17 cellular contexts compared by ENCODE assay signal in genomic region chr22:44494497-44494896, GRCh38. TPM values are rescaled to one million over a fixed set of nuclear protein-coding genes. Genes with fewer than 3 reads are reported as not detected.
DNase-seq lines count a peak whose midpoint lies in the region; ATAC-seq and TF ChIP-seq lines count a peak whose summit lies in the region.
"Had no signal": no experiment of that assay in that cellular context is flagged by ENCODE, and none has a peak within 500 bp of the region (broad histone marks: within the 10 kb centered on the region; RNA-seq: fewer than 3 reads in every experiment).

No MANE protein-coding gene starts in this region.

- H3K36me3 ChIP-seq in OCI-LY7 (ENCODE audit: insufficient read depth, low read length) (no peaks in the 10 kb centered on the region), PC-3 (ENCODE audit: low read depth, low read length) (peaks cover 5% of the 10 kb centered on the region; the same call in 1 of the 2 replicates)
- H3K36me3 ChIP-seq: Peyer's patch had no signal

- no peak overlapping the region for H3K4me3 ChIP-seq in OCI-LY7 (ENCODE audit: low read depth, low read length, poor library complexity, severe bottlenecking)
- H3K4me3 ChIP-seq in PC-3 (ENCODE audit: low read length): no peak overlapping the region
- H3K4me3 ChIP-seq: MG63, Peyer's patch had no signal

- peaks cover 5% of the 10 kb centered on the region for H3K36me3 Mint-ChIP-seq in activated naive CD8-positive, alpha-beta T cell
- peaks cover 14% of the 10 kb centered on the region for H3K36me3 Mint-ChIP-seq in activated naive CD8-positive, alpha-beta T cell treated with anti-CD3 and anti-CD28 coated beads, Interleukin-2, amount 50 U/mL, for 24 hours (ENCODE audit: low read depth)
- peaks cover 29% of the 10 kb centered on the region for H3K36me3 Mint-ChIP-seq in T-cell
- H3K36me3 Mint-ChIP-seq in naive thymus-derived CD8-positive, alpha-beta T cell: peaks cover 0 to 7% (median under 1%) of the 10 kb centered on the region in 3 donors

- no peak overlapping the region for H3K27ac ChIP-seq in OCI-LY7 (ENCODE audit: low read depth, low read length, poor library complexity, severe bottlenecking)
- no peak overlapping the region for H3K27ac ChIP-seq in PC-3 (ENCODE audit: low read length)
- H3K27ac ChIP-seq: KMS-11, Peyer's patch had no signal

- H3K4me1 Mint-ChIP-seq in activated naive CD8-positive, alpha-beta T cell (ENCODE audit: low read depth): peaks cover 29% of the 10 kb centered on the region
- peaks cover 51% of the 10 kb centered on the region for H3K4me1 Mint-ChIP-seq in activated naive CD8-positive, alpha-beta T cell treated with anti-CD3 and anti-CD28 coated beads, Interleukin-2, amount 50 U/mL, for 24 hours
- H3K4me1 Mint-ChIP-seq in T-cell: peaks cover 39 to 66% (median 58%) of the 10 kb centered on the region in 3 donors
- peaks cover 34 to 62% (median 52%) of the 10 kb centered on the region in 4 donors for H3K4me1 Mint-ChIP-seq in naive thymus-derived CD8-positive, alpha-beta T cell

- H3K9ac ChIP-seq in PC-3 (ENCODE audit: low read length): no peak overlapping the region
- H3K9ac ChIP-seq: KMS-11 had no signal

- TF ChIP-seq CTCF in OCI-LY7 (conservative IDR thresholded peaks at IDR 0.05; ENCODE audit: low read length) (no peak), PC-3 (conservative IDR thresholded peaks at IDR 0.05; ENCODE audit: low read depth, low read length) (no peak)

- no peaks in the 10 kb centered on the region for H3K79me2 ChIP-seq in OCI-LY7 (ENCODE audit: insufficient read depth, low read depth, low read length)
- H3K79me2 ChIP-seq in PC-3 (ENCODE audit: low read length): peaks cover 24% of the 10 kb centered on the region

- no peaks in the 10 kb centered on the region for H3F3A ChIP-seq in PC-3 (ENCODE audit: low read length, unreplicated experiment)

- H3K4me1 ChIP-seq in OCI-LY7 (ENCODE audit: insufficient read depth, low read length, poor library complexity, severe bottlenecking): no peaks in the 10 kb centered on the region
- H3K4me1 ChIP-seq in PC-3 (ENCODE audit: insufficient read depth, low read length): peaks cover 10% of the 10 kb centered on the region; the same call in 1 of the 2 replicates

- peak overlapping the region; percentile 89 for H3K27ac Mint-ChIP-seq in activated naive CD8-positive, alpha-beta T cell
- H3K27ac Mint-ChIP-seq in activated naive CD8-positive, alpha-beta T cell treated with anti-CD3 and anti-CD28 coated beads, Interleukin-2, amount 50 U/mL, for 24 hours: no peak overlapping the region
- H3K27ac Mint-ChIP-seq in T-cell: peak overlapping the region; percentile 95 to 98
- peak overlapping the region; percentile 91 to 99 (median 97) for H3K27ac Mint-ChIP-seq in naive thymus-derived CD8-positive, alpha-beta T cell
- H3K27ac Mint-ChIP-seq: HFFc6 had no signal

- intact Hi-C loops in OCI-LY7 (cut with micrococcal nuclease; ENCODE audit: unreplicated experiment) (no loop called here), PC-3 (cut with micrococcal nuclease) (no loop called here)

- no peaks in the 10 kb centered on the region for H3K9me3 Mint-ChIP-seq in activated naive CD8-positive, alpha-beta T cell (ENCODE audit: low read depth)
- H3K9me3 Mint-ChIP-seq in activated naive CD8-positive, alpha-beta T cell treated with anti-CD3 and anti-CD28 coated beads, Interleukin-2, amount 50 U/mL, for 24 hours: no peaks in the 10 kb centered on the region
- no peaks in the 10 kb centered on the region for H3K9me3 Mint-ChIP-seq in T-cell
- H3K9me3 Mint-ChIP-seq in naive thymus-derived CD8-positive, alpha-beta T cell: peaks cover 0 to 12% (median 0%) of the 10 kb centered on the region in 9 donors
- H3K9me3 Mint-ChIP-seq: HFFc6 had no signal

- H3K4me2 ChIP-seq in OCI-LY7 (ENCODE audit: low read length) (no peak overlapping the region), PC-3 (ENCODE audit: low read length) (no peak overlapping the region)
- H3K4me2 ChIP-seq: KMS-11 had no signal

- no peaks in the 10 kb centered on the region for H3K27me3 Mint-ChIP-seq in activated naive CD8-positive, alpha-beta T cell
- no peaks in the 10 kb centered on the region for H3K27me3 Mint-ChIP-seq in activated naive CD8-positive, alpha-beta T cell treated with anti-CD3 and anti-CD28 coated beads, Interleukin-2, amount 50 U/mL, for 24 hours
- no peaks in the 10 kb centered on the region for H3K27me3 Mint-ChIP-seq in T-cell
- H3K27me3 Mint-ChIP-seq in naive thymus-derived CD8-positive, alpha-beta T cell: no peaks in the 10 kb centered on the region

- ATAC-seq in activated naive CD8-positive, alpha-beta T cell treated with anti-CD3 and anti-CD28 coated beads, Interleukin-2, amount 50 U/mL, for 24 hours: no peak
- no peak for ATAC-seq in T-cell (replicated peaks in 1 of 4)
- no peak for ATAC-seq in naive thymus-derived CD8-positive, alpha-beta T cell
- no peak for ATAC-seq in HG02610 (IDR thresholded peaks at IDR 0.05; ENCODE audit: unreplicated experiment)
- no peak for ATAC-seq in PC-3

- CTCF ChIA-PET in T-cell (lab: Charles Lee): no interaction called here
- CTCF ChIA-PET in OCI-LY7 (lab: Charles Lee; ENCODE audit: unreplicated experiment): no interaction called here
- CTCF ChIA-PET in PC-3 (lab: Charles Lee): no interaction called here

- H3K4me3 Mint-ChIP-seq in activated naive CD8-positive, alpha-beta T cell: no peak overlapping the region
- no peak overlapping the region for H3K4me3 Mint-ChIP-seq in activated naive CD8-positive, alpha-beta T cell treated with anti-CD3 and anti-CD28 coated beads, Interleukin-2, amount 50 U/mL, for 24 hours
- peak overlapping the region in 1 of 3 donors; percentile 35 for H3K4me3 Mint-ChIP-seq in T-cell
- H3K4me3 Mint-ChIP-seq in naive thymus-derived CD8-positive, alpha-beta T cell: peak overlapping the region in 8 of 10 donors; percentile 1 to 72 (median 30)
- H3K4me3 Mint-ChIP-seq: HFFc6 had no signal

- H3K9me3 ChIP-seq in OCI-LY7 (ENCODE audit: low read length) (peaks cover 8% of the 10 kb centered on the region; the same call in 1 of the 2 replicates), PC-3 (ENCODE audit: low read length) (no peaks in the 10 kb centered on the region)
- H3K9me3 ChIP-seq: Peyer's patch had no signal

- BruUV-seq in OCI-LY7 (replicated peaks; lab: Mats Ljungman, UMichigan): no TSS peak
- BruUV-seq in PC-3 (replicated peaks; lab: Mats Ljungman, UMichigan): no TSS peak

- H4K20me1 ChIP-seq in OCI-LY7 (ENCODE audit: insufficient read depth, low read length) (no peaks in the 10 kb centered on the region), PC-3 (ENCODE audit: low read length) (no peaks in the 10 kb centered on the region)

- H3K27me3 ChIP-seq in PC-3 (ENCODE audit: low read length): no peaks in the 10 kb centered on the region
- H3K27me3 ChIP-seq: MG63, Peyer's patch had no signal

- H3K9me2 ChIP-seq in OCI-LY7 (ENCODE audit: insufficient read depth, low read length) (no peaks in the 10 kb centered on the region), PC-3 (replicated peaks; ENCODE audit: low read length) (no peaks in the 10 kb centered on the region)

- H2AFZ ChIP-seq in OCI-LY7 (ENCODE audit: low read length): no peak overlapping the region
- H2AFZ ChIP-seq in PC-3 (ENCODE audit: low read length): no peak overlapping the region

- DNase-seq in activated naive CD8-positive, alpha-beta T cell treated with anti-CD3 and anti-CD28 coated beads, Interleukin-2, amount 50 U/mL, for 24 hours: no peak
- DNase-seq in T-cell (no peak), OCI-LY7 (ENCODE audit: low spot score) (no peak), PC-3 (no peak)
- no peak for DNase-seq in naive thymus-derived CD8-positive, alpha-beta T cell
- DNase-seq: DMS53, HFFc6, MG63, NCI-H1092 treated with DMSO at 0.1 percent for 48 hours, NCI-H2107, NCI-H2227 treated with DMSO at 0.1 percent for 48 hours, NCI-H524, Peyer's patch, Right ventricle myocardium superior had no signal

- POLR2A ChIA-PET in T-cell (lab: Charles Lee) (no interaction called here), OCI-LY7 (lab: Charles Lee) (no interaction called here), PC-3 (lab: Charles Lee; ENCODE audit: unreplicated experiment) (no interaction called here)
- POLR2A ChIA-PET in naive thymus-derived CD8-positive, alpha-beta T cell (lab: Charles Lee): no interaction called here

RNA-seq across cellular contexts. Expression of gene RTL6, which starts 3.5 kb away (rescaled TPM):
- total RNA-seq in T-cell (10 to 100 TPM in 4 of 5 donors, 1 to 10 TPM in 1; 8.9 to 27.9 (median 23.8) TPM), OCI-LY7 (2022) (10.6 and 12.3 TPM in 2 replicates), PC-3 (2014; rRNA removed) (13.0 and 15.8 TPM in 2 replicates)
- 10 to 100 TPM; 15.7 to 16.7 TPM for total RNA-seq in naive thymus-derived CD8-positive, alpha-beta T cell
- polyA plus RNA-seq in naive thymus-derived CD8-positive, alpha-beta T cell: 1 to 10 TPM; 3.9 to 8.7 (median 7.2) TPM
- total RNA-seq in OCI-LY7 (2014; rRNA removed; shearing (Covaris generic)): 8.7 and 9.8 TPM in 2 replicates

Comparison
In these comparisons a context has a peak if more than half of its experiments do, and no peak if none do; other contexts are left out.
1. H3K4me3 Mint-ChIP-seq: peak in naive thymus-derived CD8-positive, alpha-beta T cell (8 of 10); none in activated naive CD8-positive, alpha-beta T cell (single experiment) and activated naive CD8-positive, alpha-beta T cell treated with anti-CD3 and anti-CD28 coated beads, Interleukin-2, amount 50 U/mL, for 24 hours (single experiment).